In genomic region chr1:206466840-206467649, GRCh38 we compare ENCODE assay signal across 10 cellular contexts. TPM values are rescaled to one million over a fixed set of nuclear protein-coding genes. Genes with fewer than 3 reads are reported as not detected.
DNase-seq lines count a peak whose midpoint lies in the region; ATAC-seq and TF ChIP-seq lines count a peak whose summit lies in the region.
"Had no signal": no experiment of that assay in that cellular context is flagged by ENCODE, and none has a peak within 500 bp of the region (broad histone marks: within the 10 kb centered on the region; RNA-seq: fewer than 3 reads in every experiment).

No MANE protein-coding gene starts in this region.

- H3K36me3 Mint-ChIP-seq in CD4-positive, alpha-beta memory T cell: peaks cover 0 to 20% of the 10 kb centered on the region in 2 donors
- H3K36me3 Mint-ChIP-seq in activated T-helper 1 cell treated with anti-CD3 and anti-CD28 coated beads, Interleukin-12 subunit alpha, Interleukin-12 subunit beta, Interleukin-2, Interleukin-4 antibody, amounts not matched to agents 30 ng/mL and 10 ng/mL and 1 ng/mL, durations not matched to agents 14 hours and 24 hours and 36 hours (ENCODE audit: low read depth): peaks cover 18% of the 10 kb centered on the region
- H3K36me3 Mint-ChIP-seq in neural crest cell (ENCODE audit: low read depth): no peaks in the 10 kb centered on the region

- intact Hi-C loops in CD4-positive, alpha-beta memory T cell (cut with micrococcal nuclease): loop anchor here (10.0 kb wide), 1 partner anchor 518 kb away; no protein-coding TSS in a partner anchor
- intact Hi-C loops in activated T-helper 1 cell treated with anti-CD3 and anti-CD28 coated beads, Interleukin-12 subunit alpha, Interleukin-12 subunit beta, Interleukin-2, Interleukin-4 antibody, amounts not matched to agents 30 ng/mL and 10 ng/mL and 1 ng/mL, durations not matched to agents 14 hours and 24 hours and 36 hours (cut with micrococcal nuclease): no loop called here
- intact Hi-C loops in sciatic nerve (cut with DNase I): no loop called here

- no peaks in the 10 kb centered on the region for H3K27me3 ChIP-seq in CD4-positive, alpha-beta memory T cell (ENCODE audit: insufficient read depth, low read length)

- peak overlapping the region in 1 of 2 donors; percentile 2 for H3K4me3 ChIP-seq in CD4-positive, alpha-beta memory T cell (ENCODE audit: low read length in 2 of 2)
- H3K4me3 ChIP-seq in HEK293 (ENCODE audit: low read depth, low read length): no peak overlapping the region

- H3K27me3 Mint-ChIP-seq in CD4-positive, alpha-beta memory T cell: no peaks in the 10 kb centered on the region
- no peaks in the 10 kb centered on the region for H3K27me3 Mint-ChIP-seq in activated T-helper 1 cell treated with anti-CD3 and anti-CD28 coated beads, Interleukin-12 subunit alpha, Interleukin-12 subunit beta, Interleukin-2, Interleukin-4 antibody, amounts not matched to agents 30 ng/mL and 10 ng/mL and 1 ng/mL, durations not matched to agents 14 hours and 24 hours and 36 hours (ENCODE audit: insufficient read depth)
- peaks cover 17% of the 10 kb centered on the region for H3K27me3 Mint-ChIP-seq in neural crest cell (ENCODE audit: low read depth)

- no peak for DNase-seq in CD4-positive, alpha-beta memory T cell
- no peak for DNase-seq in activated T-helper 1 cell treated with anti-CD3 and anti-CD28 coated beads, Interleukin-12 subunit alpha, Interleukin-12 subunit beta, Interleukin-2, Interleukin-4 antibody, amounts not matched to agents 30 ng/mL and 10 ng/mL and 1 ng/mL, durations not matched to agents 14 hours and 24 hours and 36 hours (ENCODE audit: low spot score)
- DNase-seq in neural crest cell (ENCODE audit: low read depth, low spot score) (no peak), sciatic nerve (ENCODE audit: low spot score) (no peak), NCI-H1048 (lab: John Stamatoyannopoulos, UW) (no peak)
- DNase-seq: NCI-H1092, NCI-H446 treated with DMSO at 0.1 percent for 48 hours had no signal

- no peak for ATAC-seq in HG02870 (IDR thresholded peaks at IDR 0.05; ENCODE audit: unreplicated experiment)
- ATAC-seq in sciatic nerve: no peak

- CTCF ChIA-PET in CD4-positive, alpha-beta memory T cell (lab: Charles Lee; ENCODE audit: partially characterized antibody): interaction anchor here (1.1 to 12.0 kb wide), 7 partner anchors 9 to 197 kb away, joined by 3 to 274 read pairs (median 3); partner anchors contain the start of genes EIF2D and IKBKE
- CTCF ChIA-PET in HEK293 (lab: Yijun Ruan, JAX): interaction anchor here (1.0 kb wide), 1 partner anchor 13 kb away, joined by 3 read pairs; no protein-coding TSS in a partner anchor

- H3K9me3 ChIP-seq in CD4-positive, alpha-beta memory T cell (ENCODE audit: control insufficient read depth in 1 of 2, low read length in 2 of 2): no peaks in the 10 kb centered on the region
- H3K9me3 ChIP-seq in HEK293 (ENCODE audit: control insufficient read depth, insufficient read depth, low read depth, low read length): no peaks in the 10 kb centered on the region

- H3K27ac Mint-ChIP-seq in CD4-positive, alpha-beta memory T cell: peak overlapping the region; percentile 73 to 96 (median 90)
- peak overlapping the region; percentile 73 for H3K27ac Mint-ChIP-seq in activated T-helper 1 cell treated with anti-CD3 and anti-CD28 coated beads, Interleukin-12 subunit alpha, Interleukin-12 subunit beta, Interleukin-2, Interleukin-4 antibody, amounts not matched to agents 30 ng/mL and 10 ng/mL and 1 ng/mL, durations not matched to agents 14 hours and 24 hours and 36 hours
- peak overlapping the region; percentile 36 for H3K27ac Mint-ChIP-seq in neural crest cell (ENCODE audit: unreplicated experiment)

- POLR2A ChIA-PET in CD4-positive, alpha-beta memory T cell (lab: Charles Lee; ENCODE audit: partially characterized antibody): interaction anchor here (1.8 kb wide), 1 partner anchor 40 kb away, joined by 5 read pairs; the partner anchor contains the start of gene RASSF5
- POLR2A ChIA-PET in HEK293 (lab: Yijun Ruan, JAX): no interaction called here

- no peaks in the 10 kb centered on the region for H3K36me3 ChIP-seq in CD4-positive, alpha-beta memory T cell (ENCODE audit: insufficient read depth, low read length)
- H3K36me3 ChIP-seq in HEK293 (ENCODE audit: control insufficient read depth in 2 of 2, insufficient read depth in 1 of 2, low read length in 2 of 2): peaks cover 0 to 14% of the 10 kb centered on the region in 2 experiments; a peak in 1 of 3 replicates

- peaks cover 50 to 89% (median 71%) of the 10 kb centered on the region in 4 donors for H3K4me1 Mint-ChIP-seq in CD4-positive, alpha-beta memory T cell
- H3K4me1 Mint-ChIP-seq in activated T-helper 1 cell treated with anti-CD3 and anti-CD28 coated beads, Interleukin-12 subunit alpha, Interleukin-12 subunit beta, Interleukin-2, Interleukin-4 antibody, amounts not matched to agents 30 ng/mL and 10 ng/mL and 1 ng/mL, durations not matched to agents 14 hours and 24 hours and 36 hours (ENCODE audit: low read depth): peaks cover 86% of the 10 kb centered on the region
- peaks cover 52% of the 10 kb centered on the region for H3K4me1 Mint-ChIP-seq in neural crest cell

- H3K4me3 Mint-ChIP-seq in CD4-positive, alpha-beta memory T cell: peak overlapping the region; percentile 48 to 97 (median 72)
- H3K4me3 Mint-ChIP-seq in activated T-helper 1 cell treated with anti-CD3 and anti-CD28 coated beads, Interleukin-12 subunit alpha, Interleukin-12 subunit beta, Interleukin-2, Interleukin-4 antibody, amounts not matched to agents 30 ng/mL and 10 ng/mL and 1 ng/mL, durations not matched to agents 14 hours and 24 hours and 36 hours: peak overlapping the region; percentile 40
- peak overlapping the region; percentile 17 for H3K4me3 Mint-ChIP-seq in neural crest cell

- H3K27ac ChIP-seq in CD4-positive, alpha-beta memory T cell (ENCODE audit: low read depth, low read length): peak overlapping the region; percentile 22
- no peak overlapping the region for H3K27ac ChIP-seq in HEK293 (ENCODE audit: extremely low read depth, low read depth, low read length)

- H3K9me3 Mint-ChIP-seq in CD4-positive, alpha-beta memory T cell: no peaks in the 10 kb centered on the region
- no peaks in the 10 kb centered on the region for H3K9me3 Mint-ChIP-seq in activated T-helper 1 cell treated with anti-CD3 and anti-CD28 coated beads, Interleukin-12 subunit alpha, Interleukin-12 subunit beta, Interleukin-2, Interleukin-4 antibody, amounts not matched to agents 30 ng/mL and 10 ng/mL and 1 ng/mL, durations not matched to agents 14 hours and 24 hours and 36 hours
- no peaks in the 10 kb centered on the region for H3K9me3 Mint-ChIP-seq in neural crest cell
- H3K9me3 Mint-ChIP-seq: nephron had no signal

- peaks cover 73% of the 10 kb centered on the region for H3K4me1 ChIP-seq in CD4-positive, alpha-beta memory T cell (ENCODE audit: insufficient read depth, low read length)
- H3K4me1 ChIP-seq in HEK293 (ENCODE audit: control insufficient read depth, insufficient read depth, low read length): 0 out of 2 replicates have a peak, but pooled peaks cover 2% of the 10 kb centered on the region

- TF ChIP-seq CTCF in HEK293 (tag by site-specific recombination; IDR thresholded peaks at IDR 0.05) (no peak), neural crest cell (conservative IDR thresholded peaks at IDR 0.05) (no peak)

TF ChIP-seq in HEK293, 187 proteins besides CTCF, POLR2A, EP300 and RAD21:
- TF ChIP-seq EGR2 (tag by site-specific recombination; IDR thresholded peaks at IDR 0.05; ENCODE audit: low read depth): peak; percentile 95
- TF ChIP-seq ZNF394 (tag by site-specific recombination; IDR thresholded peaks at IDR 0.05; ENCODE audit: borderline replicate concordance): no peak
- peak; percentile 92 for TF ChIP-seq ZFHX2 (tag by site-specific recombination; conservative IDR thresholded peaks at IDR 0.05)

RNA-seq across cellular contexts. Expression of gene IKBKE, which starts 3.2 kb away (rescaled TPM):
- total RNA-seq in CD4-positive, alpha-beta memory T cell: 10 to 100 TPM; 81.8 to 92.3 TPM
- polyA plus RNA-seq in CD4-positive, alpha-beta memory T cell: 10 to 100 TPM; 46.8 to 56.3 TPM
- total RNA-seq in activated T-helper 1 cell treated with anti-CD3 and anti-CD28 coated beads, Interleukin-12 subunit alpha, Interleukin-12 subunit beta, Interleukin-2, Interleukin-4 antibody, amounts not matched to agents 30 ng/mL and 10 ng/mL and 1 ng/mL, durations not matched to agents 14 hours and 24 hours and 36 hours: 59.8 and 64.9 TPM in 2 replicates
- total RNA-seq in neural crest cell (7.6 and 8.6 TPM in 2 replicates), sciatic nerve (4.1 TPM)

RNA-seq across cellular contexts. Expression of gene RASSF5, which starts 40.3 kb away (rescaled TPM):
- 100 to 1,000 TPM; 186 to 190 TPM for total RNA-seq in CD4-positive, alpha-beta memory T cell
- polyA plus RNA-seq in CD4-positive, alpha-beta memory T cell: 100 to 1,000 TPM; 249 to 298 TPM
- 220 and 221 TPM in 2 replicates for total RNA-seq in activated T-helper 1 cell treated with anti-CD3 and anti-CD28 coated beads, Interleukin-12 subunit alpha, Interleukin-12 subunit beta, Interleukin-2, Interleukin-4 antibody, amounts not matched to agents 30 ng/mL and 10 ng/mL and 1 ng/mL, durations not matched to agents 14 hours and 24 hours and 36 hours
- 1.2 and 1.4 TPM in 2 replicates for total RNA-seq in neural crest cell
- total RNA-seq in sciatic nerve: 53.0 TPM

Comparison
In these comparisons a context has a peak if more than half of its experiments do, and no peak if none do; other contexts are left out.
1. H3K27ac Mint-ChIP-seq: peak in every context shown above with its lines; median percentile 90 in CD4-positive, alpha-beta memory T cell; 73 in activated T-helper 1 cell treated with anti-CD3 and anti-CD28 coated beads, Interleukin-12 subunit alpha, Interleukin-12 subunit beta, Interleukin-2, Interleukin-4 antibody, amounts not matched to agents 30 ng/mL and 10 ng/mL and 1 ng/mL, durations not matched to agents 14 hours and 24 hours and 36 hours; 36 in neural crest cell.
2. H3K4me3 Mint-ChIP-seq: peak in every context shown above with its lines; median percentile 72 in CD4-positive, alpha-beta memory T cell; 40 in activated T-helper 1 cell treated with anti-CD3 and anti-CD28 coated beads, Interleukin-12 subunit alpha, Interleukin-12 subunit beta, Interleukin-2, Interleukin-4 antibody, amounts not matched to agents 30 ng/mL and 10 ng/mL and 1 ng/mL, durations not matched to agents 14 hours and 24 hours and 36 hours; 17 in neural crest cell.
3. RNA of gene RASSF5, which starts 40.3 kb away (total RNA-seq): 220 to 221 TPM in activated T-helper 1 cell treated with anti-CD3 and anti-CD28 coated beads, Interleukin-12 subunit alpha, Interleukin-12 subunit beta, Interleukin-2, Interleukin-4 antibody, amounts not matched to agents 30 ng/mL and 10 ng/mL and 1 ng/mL, durations not matched to agents 14 hours and 24 hours and 36 hours, 186 to 190 TPM in CD4-positive, alpha-beta memory T cell and 53.0 TPM in sciatic nerve (single experiment); 1.2 to 1.4 TPM in neural crest cell; every median in the first group is over 10 times any median in the second.